Comparison of ENCODE assay signal across 25 cellular contexts in the genomic region with DNA sequence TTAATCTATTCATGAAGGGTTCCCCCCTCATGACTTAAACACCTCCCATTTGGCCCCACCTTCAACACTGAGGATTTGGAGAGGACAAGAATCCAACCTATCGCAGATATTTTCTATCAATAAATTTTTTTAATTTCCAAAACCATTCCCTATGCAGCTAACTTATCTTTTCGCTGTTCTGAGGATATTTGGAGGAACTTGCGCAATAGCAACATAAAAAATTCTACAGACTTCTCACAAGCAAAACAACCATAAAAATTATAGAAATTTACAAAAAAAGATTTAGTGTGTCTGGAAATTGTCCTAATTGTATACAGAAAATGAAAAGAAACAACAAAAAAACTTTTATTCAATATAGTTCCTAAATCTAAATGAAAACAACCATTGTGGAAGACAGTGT.
A peak's percentile ranks its signal among the peaks of the same experiment; 100 is the strongest.
DNase-seq lines count a peak whose midpoint lies in the region; ATAC-seq, FAIRE-seq and TF ChIP-seq lines count a peak whose summit lies in the region.
"Had no signal": no experiment of that assay in that cellular context is flagged by ENCODE, and none has a peak within 500 bp of the region (broad histone marks: within the 10 kb centered on the region; RNA-seq: fewer than 3 reads in every experiment).

No MANE protein-coding gene starts in this region.

- BruUV-seq in HepG2 (replicated peaks; lab: Mats Ljungman, UMichigan) (no TSS peak), K562 (replicated peaks; lab: Mats Ljungman, UMichigan) (no TSS peak)

- WGBS in HepG2 (ENCODE audit: low lambda C conversion rate) = 79% methylated on average over 3 of the region's 3 CpGs
- 94% methylated on average over 3 of the region's 3 CpGs for WGBS in right lobe of liver (ENCODE audit: insufficient coverage, low coverage, low lambda C conversion rate, missing lambda C conversion rate)
- WGBS in K562 (ENCODE audit: insufficient coverage, low coverage, missing lambda C conversion rate) = 54% methylated on average over 3 of the region's 3 CpGs

- H3K9me3 ChIP-seq in HepG2 (ENCODE audit: low read length) (peaks cover 19% of the 10 kb centered on the region), right lobe of liver (no peaks in the 10 kb centered on the region), K562 (replicated peaks; ENCODE audit: control insufficient read depth, insufficient read depth, low read depth, low read length) (peaks cover 1% of the 10 kb centered on the region; the same call in 1 of the 2 replicates)
- H3K9me3 ChIP-seq: BE2C had no signal

- TF ChIP-seq POLR2A in HepG2 (IDR thresholded peaks at IDR 0.05; ENCODE audit: insufficient read depth in 1 of 2, low read depth in 2 of 2, low read length in 2 of 2) (no peak), right lobe of liver (IDR thresholded peaks at IDR 0.05) (no peak), K562 (conservative IDR thresholded peaks at IDR 0.05) (no peak)

- POLR2A ChIA-PET in HepG2 (lab: Yijun Ruan, JAX) = no interaction called here
- POLR2A ChIA-PET in K562 (lab: Yijun Ruan, JAX) = no interaction called here

- intact Hi-C loops in HepG2 (cut with micrococcal nuclease; ENCODE audit: unreplicated experiment) (no loop called here), right lobe of liver (cut with DNase I) (no loop called here), K562 (cut with micrococcal nuclease) (no loop called here)

- H4K20me1 ChIP-seq in HepG2 (ENCODE audit: insufficient read depth, low read length) (no peaks in the 10 kb centered on the region), K562 (replicated peaks; ENCODE audit: control insufficient read depth, insufficient read depth, low read length) (no peaks in the 10 kb centered on the region)
- H4K20me1 ChIP-seq: BLaER1 had no signal

- ATAC-seq in HepG2 = no peak
- ATAC-seq in right lobe of liver = no peak
- ATAC-seq in K562 = no peak
- ATAC-seq: A549, GM12878 had no signal

- TF ChIP-seq CTCF in HepG2 (CRISPR knock-in tag; IDR thresholded peaks at IDR 0.05) (no peak), right lobe of liver (IDR thresholded peaks at IDR 0.05) (no peak), K562 (IDR thresholded peaks at IDR 0.05 in 2 of 3, conservative IDR thresholded peaks at IDR 0.05 in 1 of 3; ENCODE audit: insufficient read depth in 2 of 3, low read depth in 1 of 3, low read length in 3 of 3) (no peak), fibroblast of villous mesenchyme (IDR thresholded peaks at IDR 0.05; ENCODE audit: insufficient read depth, low read depth, low read length) (no peak)

- no peaks in the 10 kb centered on the region for H3K27me3 ChIP-seq in HepG2 (ENCODE audit: control insufficient read depth in 1 of 2, insufficient read depth in 2 of 2, low read length in 2 of 2)
- H3K27me3 ChIP-seq in right lobe of liver = no peaks in the 10 kb centered on the region
- no peaks in the 10 kb centered on the region for H3K27me3 ChIP-seq in K562 (ENCODE audit: control insufficient read depth in 2 of 2, insufficient read depth in 2 of 2, low read length in 2 of 2)
- H3K27me3 ChIP-seq: BE2C, BLaER1 had no signal

- H3K9ac ChIP-seq in HepG2 (ENCODE audit: insufficient read depth, low read depth, low read length) = no peak overlapping the region
- H3K9ac ChIP-seq in K562 (ENCODE audit: insufficient read depth in 1 of 2, low read depth in 2 of 2, low read length in 2 of 2) = no peak overlapping the region
- H3K9ac ChIP-seq: BLaER1 had no signal

- DNase-seq in HepG2 (ENCODE audit: low spot score) (no peak), right lobe of liver (no peak), K562 (ENCODE audit: extremely low read depth in 1 of 4, low spot score in 3 of 4) (no peak), fibroblast of villous mesenchyme (ENCODE audit: low read depth) (peak; percentile 9), AG08396 (ENCODE audit: low spot score) (no peak), dedifferentiated amniotic fluid mesenchymal stem cell (ENCODE audit: extremely low spot score) (no peak)
- DNase-seq: BE2C; C1 segment of cervical spinal cord; CD4-positive, alpha-beta memory T cell; CD4-positive, CD25-positive, alpha-beta regulatory T cell; CD8-positive, alpha-beta memory T cell; COR-L47; DMS 273 treated with DMSO at 0.1 percent for 48 hours; DMS153; DMS53; DMS79; DND-41; EL; GDM1 had no signal

- no peak for FAIRE-seq in HepG2 (lab: Jason Lieb, UNC)
- no peak for FAIRE-seq in K562 (lab: Jason Lieb, UNC)
- FAIRE-seq: A549, GM12878, GM12892, GM18507 had no signal

- no peaks in the 10 kb centered on the region for H3K79me2 ChIP-seq in HepG2 (ENCODE audit: insufficient read depth, low read length)
- no peaks in the 10 kb centered on the region for H3K79me2 ChIP-seq in K562 (ENCODE audit: control insufficient read depth, insufficient read depth, low read length)

- no peaks in the 10 kb centered on the region for H3K9me1 ChIP-seq in K562 (ENCODE audit: control insufficient read depth, insufficient read depth, low read length)

- in situ Hi-C loops in HepG2 (cut with HindIII; ENCODE audit: extremely low pct_ligation_motif_present, low pct_unique_long_range_greater_than_20kb) = no loop called here
- in situ Hi-C loops in K562 (cut with MboI) = no loop called here

- H3K36me3 ChIP-seq in HepG2 (replicated peaks in 1 of 2; ENCODE audit: control insufficient read depth in 1 of 2, insufficient read depth in 2 of 2, low read length in 2 of 2) = no peaks in the 10 kb centered on the region
- H3K36me3 ChIP-seq in right lobe of liver = no peaks in the 10 kb centered on the region
- no peaks in the 10 kb centered on the region for H3K36me3 ChIP-seq in K562 (ENCODE audit: control insufficient read depth, insufficient read depth, low read length)
- H3K36me3 ChIP-seq: BE2C, BLaER1 had no signal

- no peak overlapping the region for H3K4me2 ChIP-seq in HepG2 (ENCODE audit: low read depth, low read length)
- no peak overlapping the region for H3K4me2 ChIP-seq in K562 (ENCODE audit: insufficient read depth, low read length)
- H3K4me2 ChIP-seq: A549, BLaER1 had no signal

- H3K4me1 ChIP-seq in HepG2 (ENCODE audit: insufficient read depth, low read length) = no peaks in the 10 kb centered on the region
- H3K4me1 ChIP-seq in right lobe of liver = no peaks in the 10 kb centered on the region
- H3K4me1 ChIP-seq in K562 (replicated peaks in 1 of 2; ENCODE audit: control insufficient read depth in 2 of 2, insufficient read depth in 2 of 2, low read length in 2 of 2) = no peaks in the 10 kb centered on the region
- H3K4me1 ChIP-seq: A549, BE2C, BLaER1 had no signal

- TF ChIP-seq EP300 in HepG2 (IDR thresholded peaks at IDR 0.05; ENCODE audit: low read depth in 2 of 2, low read length in 2 of 2) = no peak
- TF ChIP-seq EP300 in HepG2 (CRISPR knock-in tag; IDR thresholded peaks at IDR 0.05; ENCODE audit: borderline replicate concordance) = no peak
- no peak for TF ChIP-seq EP300 in K562 (IDR thresholded peaks at IDR 0.05; ENCODE audit: low read length)

- no peak overlapping the region for H3K27ac ChIP-seq in HepG2 (ENCODE audit: extremely low read length, insufficient read depth, low read length)
- no peak overlapping the region for H3K27ac ChIP-seq in right lobe of liver
- no peak overlapping the region for H3K27ac ChIP-seq in K562 (ENCODE audit: extremely low read depth, low read depth, low read length)
- H3K27ac ChIP-seq: 22Rv1, A549, BLaER1 had no signal

- H2AFZ ChIP-seq in HepG2 (ENCODE audit: low read length) (no peak overlapping the region), K562 (ENCODE audit: low read depth, low read length) (no peak overlapping the region)

- TF ChIP-seq RAD21 in HepG2 (CRISPR knock-in tag; IDR thresholded peaks at IDR 0.05) (no peak), K562 (CRISPR knock-in tag; conservative IDR thresholded peaks at IDR 0.05 in 1 of 2, IDR thresholded peaks at IDR 0.05 in 1 of 2) (no peak)

- CTCF ChIA-PET in HepG2 (lab: Yijun Ruan, JAX; ENCODE audit: low intra/inter-chr PET ratio, low total read pairs) (no interaction called here), K562 (lab: Yijun Ruan, JAX; ENCODE audit: low intra/inter-chr PET ratio) (no interaction called here)

- H3K4me3 ChIP-seq in HepG2 (replicated peaks in 1 of 3; ENCODE audit: insufficient read depth in 1 of 3, low read depth in 2 of 3, low read length in 3 of 3) (no peak overlapping the region), right lobe of liver (no peak overlapping the region), K562 (no peak overlapping the region), fibroblast of villous mesenchyme (ENCODE audit: low read depth, low read length) (no peak overlapping the region)
- H3K4me3 ChIP-seq: A549, BLaER1, GM12878 had no signal

TF ChIP-seq in HepG2, 621 proteins besides CTCF, POLR2A, EP300 and RAD21:
- TF ChIP-seq CEBPB (IDR thresholded peaks at IDR 0.05; ENCODE audit: borderline replicate concordance, low read depth, low read length) (peak; percentile 73; the same call in 1 of the 2 replicates), ZNF224 (CRISPR knock-in tag; IDR thresholded peaks at IDR 0.05) (no peak)
- TF ChIP-seq, protein P1, sequence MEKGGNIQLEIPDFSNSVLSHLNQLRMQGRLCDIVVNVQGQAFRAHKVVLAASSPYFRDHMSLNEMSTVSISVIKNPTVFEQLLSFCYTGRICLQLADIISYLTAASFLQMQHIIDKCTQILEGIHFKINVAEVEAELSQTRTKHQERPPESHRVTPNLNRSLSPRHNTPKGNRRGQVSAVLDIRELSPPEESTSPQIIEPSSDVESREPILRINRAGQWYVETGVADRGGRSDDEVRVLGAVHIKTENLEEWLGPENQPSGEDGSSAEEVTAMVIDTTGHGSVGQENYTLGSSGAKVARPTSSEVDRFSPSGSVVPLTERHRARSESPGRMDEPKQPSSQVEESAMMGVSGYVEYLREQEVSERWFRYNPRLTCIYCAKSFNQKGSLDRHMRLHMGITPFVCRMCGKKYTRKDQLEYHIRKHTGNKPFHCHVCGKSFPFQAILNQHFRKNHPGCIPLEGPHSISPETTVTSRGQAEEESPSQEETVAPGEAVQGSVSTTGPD (CRISPR knock-in tag; IDR thresholded peaks at IDR 0.05) = no peak
TF ChIP-seq in HepG2: peak in this region for 1.

TF ChIP-seq in K562, 482 proteins besides CTCF, POLR2A, EP300 and RAD21 (continues in another document):
- TF ChIP-seq, protein P2, sequence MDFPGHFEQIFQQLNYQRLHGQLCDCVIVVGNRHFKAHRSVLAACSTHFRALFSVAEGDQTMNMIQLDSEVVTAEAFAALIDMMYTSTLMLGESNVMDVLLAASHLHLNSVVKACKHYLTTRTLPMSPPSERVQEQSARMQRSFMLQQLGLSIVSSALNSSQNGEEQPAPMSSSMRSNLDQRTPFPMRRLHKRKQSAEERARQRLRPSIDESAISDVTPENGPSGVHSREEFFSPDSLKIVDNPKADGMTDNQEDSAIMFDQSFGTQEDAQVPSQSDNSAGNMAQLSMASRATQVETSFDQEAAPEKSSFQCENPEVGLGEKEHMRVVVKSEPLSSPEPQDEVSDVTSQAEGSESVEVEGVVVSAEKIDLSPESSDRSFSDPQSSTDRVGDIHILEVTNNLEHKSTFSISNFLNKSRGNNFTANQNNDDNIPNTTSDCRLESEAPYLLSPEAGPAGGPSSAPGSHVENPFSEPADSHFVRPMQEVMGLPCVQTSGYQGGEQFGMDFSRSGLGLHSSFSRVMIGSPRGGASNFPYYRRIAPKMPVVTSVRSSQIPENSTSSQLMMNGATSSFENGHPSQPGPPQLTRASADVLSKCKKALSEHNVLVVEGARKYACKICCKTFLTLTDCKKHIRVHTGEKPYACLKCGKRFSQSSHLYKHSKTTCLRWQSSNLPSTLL (IDR thresholded peaks at IDR 0.05) = no peak
- TF ChIP-seq RBM34 (IDR thresholded peaks at IDR 0.05; ENCODE audit: borderline replicate concordance, insufficient read depth, low read length) = no peak

Comparison
In these comparisons a context has a peak if more than half of its experiments do, and no peak if none do; other contexts are left out.
1. Of the 241 proteins assayed by ChIP-seq in both HepG2 and K562: peak only in HepG2: none; only in K562: none; in both: CEBPB; in neither: 239; mixed calls (peak in some experiments, not most) for 1.